Comparison of ENCODE assay signal across 2 cellular contexts in the genomic region with DNA sequence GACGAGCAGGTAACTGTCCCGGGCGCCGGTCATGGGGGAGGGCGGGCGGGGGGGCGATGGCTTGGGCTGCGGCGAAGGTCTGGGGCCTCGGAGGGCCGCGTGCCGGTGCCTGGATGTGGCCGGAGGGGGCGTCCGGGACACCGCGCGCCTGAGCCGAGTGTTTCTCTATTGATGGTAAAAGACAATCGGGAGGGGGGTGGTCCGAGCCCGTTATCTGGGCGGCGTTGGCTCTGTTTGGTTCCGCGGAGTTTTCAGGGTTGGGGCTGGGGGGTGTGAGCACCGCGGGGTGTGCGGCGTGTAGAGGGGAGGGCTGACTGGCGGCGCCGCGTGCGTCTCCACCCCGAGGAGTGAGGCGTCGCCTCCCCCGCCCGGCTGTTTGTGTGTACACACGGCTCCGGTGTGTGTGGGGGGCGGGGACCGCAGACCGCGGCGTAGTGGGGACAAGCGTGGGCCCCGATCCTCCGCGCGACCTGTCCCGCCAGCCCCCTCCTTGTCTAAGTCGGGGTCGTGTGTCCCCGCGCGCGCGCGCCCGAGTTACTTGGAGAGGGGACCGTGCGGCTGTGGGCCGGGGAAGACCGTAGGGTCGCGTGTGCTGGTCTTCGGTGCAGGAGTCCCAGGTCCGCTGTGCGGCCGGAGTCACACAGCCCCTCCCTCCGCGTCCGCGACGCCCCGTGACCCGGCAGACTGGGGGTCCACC.
TF ChIP-seq lines count a peak whose summit lies in the region.

No MANE protein-coding gene starts in this region.

TF ChIP-seq in GM23338, 12 proteins besides CTCF, POLR2A, EP300 and RAD21 (continued from another document):
- TF ChIP-seq, protein P1, sequence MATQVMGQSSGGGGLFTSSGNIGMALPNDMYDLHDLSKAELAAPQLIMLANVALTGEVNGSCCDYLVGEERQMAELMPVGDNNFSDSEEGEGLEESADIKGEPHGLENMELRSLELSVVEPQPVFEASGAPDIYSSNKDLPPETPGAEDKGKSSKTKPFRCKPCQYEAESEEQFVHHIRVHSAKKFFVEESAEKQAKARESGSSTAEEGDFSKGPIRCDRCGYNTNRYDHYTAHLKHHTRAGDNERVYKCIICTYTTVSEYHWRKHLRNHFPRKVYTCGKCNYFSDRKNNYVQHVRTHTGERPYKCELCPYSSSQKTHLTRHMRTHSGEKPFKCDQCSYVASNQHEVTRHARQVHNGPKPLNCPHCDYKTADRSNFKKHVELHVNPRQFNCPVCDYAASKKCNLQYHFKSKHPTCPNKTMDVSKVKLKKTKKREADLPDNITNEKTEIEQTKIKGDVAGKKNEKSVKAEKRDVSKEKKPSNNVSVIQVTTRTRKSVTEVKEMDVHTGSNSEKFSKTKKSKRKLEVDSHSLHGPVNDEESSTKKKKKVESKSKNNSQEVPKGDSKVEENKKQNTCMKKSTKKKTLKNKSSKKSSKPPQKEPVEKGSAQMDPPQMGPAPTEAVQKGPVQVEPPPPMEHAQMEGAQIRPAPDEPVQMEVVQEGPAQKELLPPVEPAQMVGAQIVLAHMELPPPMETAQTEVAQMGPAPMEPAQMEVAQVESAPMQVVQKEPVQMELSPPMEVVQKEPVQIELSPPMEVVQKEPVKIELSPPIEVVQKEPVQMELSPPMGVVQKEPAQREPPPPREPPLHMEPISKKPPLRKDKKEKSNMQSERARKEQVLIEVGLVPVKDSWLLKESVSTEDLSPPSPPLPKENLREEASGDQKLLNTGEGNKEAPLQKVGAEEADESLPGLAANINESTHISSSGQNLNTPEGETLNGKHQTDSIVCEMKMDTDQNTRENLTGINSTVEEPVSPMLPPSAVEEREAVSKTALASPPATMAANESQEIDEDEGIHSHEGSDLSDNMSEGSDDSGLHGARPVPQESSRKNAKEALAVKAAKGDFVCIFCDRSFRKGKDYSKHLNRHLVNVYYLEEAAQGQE (IDR thresholded peaks at IDR 0.05; ENCODE audit: unreplicated experiment), result no peak
- TF ChIP-seq ZNF114 (CRISPR knock-in tag; IDR thresholded peaks at IDR 0.05) (no peak), POLR2AphosphoS5 (IDR thresholded peaks at IDR 0.05; ENCODE audit: low read depth) (no peak), EZH2 (IDR thresholded peaks at IDR 0.05; ENCODE audit: low read depth, unreplicated experiment) (no peak), NANOG (IDR thresholded peaks at IDR 0.05; ENCODE audit: borderline replicate concordance) (no peak), ZNF331 (CRISPR knock-in tag; IDR thresholded peaks at IDR 0.05; ENCODE audit: low read depth) (no peak)
- TF ChIP-seq, protein P2, sequence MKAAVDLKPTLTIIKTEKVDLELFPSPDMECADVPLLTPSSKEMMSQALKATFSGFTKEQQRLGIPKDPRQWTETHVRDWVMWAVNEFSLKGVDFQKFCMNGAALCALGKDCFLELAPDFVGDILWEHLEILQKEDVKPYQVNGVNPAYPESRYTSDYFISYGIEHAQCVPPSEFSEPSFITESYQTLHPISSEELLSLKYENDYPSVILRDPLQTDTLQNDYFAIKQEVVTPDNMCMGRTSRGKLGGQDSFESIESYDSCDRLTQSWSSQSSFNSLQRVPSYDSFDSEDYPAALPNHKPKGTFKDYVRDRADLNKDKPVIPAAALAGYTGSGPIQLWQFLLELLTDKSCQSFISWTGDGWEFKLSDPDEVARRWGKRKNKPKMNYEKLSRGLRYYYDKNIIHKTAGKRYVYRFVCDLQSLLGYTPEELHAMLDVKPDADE (IDR thresholded peaks at IDR 0.05), result no peak
- TF ChIP-seq, protein P3, sequence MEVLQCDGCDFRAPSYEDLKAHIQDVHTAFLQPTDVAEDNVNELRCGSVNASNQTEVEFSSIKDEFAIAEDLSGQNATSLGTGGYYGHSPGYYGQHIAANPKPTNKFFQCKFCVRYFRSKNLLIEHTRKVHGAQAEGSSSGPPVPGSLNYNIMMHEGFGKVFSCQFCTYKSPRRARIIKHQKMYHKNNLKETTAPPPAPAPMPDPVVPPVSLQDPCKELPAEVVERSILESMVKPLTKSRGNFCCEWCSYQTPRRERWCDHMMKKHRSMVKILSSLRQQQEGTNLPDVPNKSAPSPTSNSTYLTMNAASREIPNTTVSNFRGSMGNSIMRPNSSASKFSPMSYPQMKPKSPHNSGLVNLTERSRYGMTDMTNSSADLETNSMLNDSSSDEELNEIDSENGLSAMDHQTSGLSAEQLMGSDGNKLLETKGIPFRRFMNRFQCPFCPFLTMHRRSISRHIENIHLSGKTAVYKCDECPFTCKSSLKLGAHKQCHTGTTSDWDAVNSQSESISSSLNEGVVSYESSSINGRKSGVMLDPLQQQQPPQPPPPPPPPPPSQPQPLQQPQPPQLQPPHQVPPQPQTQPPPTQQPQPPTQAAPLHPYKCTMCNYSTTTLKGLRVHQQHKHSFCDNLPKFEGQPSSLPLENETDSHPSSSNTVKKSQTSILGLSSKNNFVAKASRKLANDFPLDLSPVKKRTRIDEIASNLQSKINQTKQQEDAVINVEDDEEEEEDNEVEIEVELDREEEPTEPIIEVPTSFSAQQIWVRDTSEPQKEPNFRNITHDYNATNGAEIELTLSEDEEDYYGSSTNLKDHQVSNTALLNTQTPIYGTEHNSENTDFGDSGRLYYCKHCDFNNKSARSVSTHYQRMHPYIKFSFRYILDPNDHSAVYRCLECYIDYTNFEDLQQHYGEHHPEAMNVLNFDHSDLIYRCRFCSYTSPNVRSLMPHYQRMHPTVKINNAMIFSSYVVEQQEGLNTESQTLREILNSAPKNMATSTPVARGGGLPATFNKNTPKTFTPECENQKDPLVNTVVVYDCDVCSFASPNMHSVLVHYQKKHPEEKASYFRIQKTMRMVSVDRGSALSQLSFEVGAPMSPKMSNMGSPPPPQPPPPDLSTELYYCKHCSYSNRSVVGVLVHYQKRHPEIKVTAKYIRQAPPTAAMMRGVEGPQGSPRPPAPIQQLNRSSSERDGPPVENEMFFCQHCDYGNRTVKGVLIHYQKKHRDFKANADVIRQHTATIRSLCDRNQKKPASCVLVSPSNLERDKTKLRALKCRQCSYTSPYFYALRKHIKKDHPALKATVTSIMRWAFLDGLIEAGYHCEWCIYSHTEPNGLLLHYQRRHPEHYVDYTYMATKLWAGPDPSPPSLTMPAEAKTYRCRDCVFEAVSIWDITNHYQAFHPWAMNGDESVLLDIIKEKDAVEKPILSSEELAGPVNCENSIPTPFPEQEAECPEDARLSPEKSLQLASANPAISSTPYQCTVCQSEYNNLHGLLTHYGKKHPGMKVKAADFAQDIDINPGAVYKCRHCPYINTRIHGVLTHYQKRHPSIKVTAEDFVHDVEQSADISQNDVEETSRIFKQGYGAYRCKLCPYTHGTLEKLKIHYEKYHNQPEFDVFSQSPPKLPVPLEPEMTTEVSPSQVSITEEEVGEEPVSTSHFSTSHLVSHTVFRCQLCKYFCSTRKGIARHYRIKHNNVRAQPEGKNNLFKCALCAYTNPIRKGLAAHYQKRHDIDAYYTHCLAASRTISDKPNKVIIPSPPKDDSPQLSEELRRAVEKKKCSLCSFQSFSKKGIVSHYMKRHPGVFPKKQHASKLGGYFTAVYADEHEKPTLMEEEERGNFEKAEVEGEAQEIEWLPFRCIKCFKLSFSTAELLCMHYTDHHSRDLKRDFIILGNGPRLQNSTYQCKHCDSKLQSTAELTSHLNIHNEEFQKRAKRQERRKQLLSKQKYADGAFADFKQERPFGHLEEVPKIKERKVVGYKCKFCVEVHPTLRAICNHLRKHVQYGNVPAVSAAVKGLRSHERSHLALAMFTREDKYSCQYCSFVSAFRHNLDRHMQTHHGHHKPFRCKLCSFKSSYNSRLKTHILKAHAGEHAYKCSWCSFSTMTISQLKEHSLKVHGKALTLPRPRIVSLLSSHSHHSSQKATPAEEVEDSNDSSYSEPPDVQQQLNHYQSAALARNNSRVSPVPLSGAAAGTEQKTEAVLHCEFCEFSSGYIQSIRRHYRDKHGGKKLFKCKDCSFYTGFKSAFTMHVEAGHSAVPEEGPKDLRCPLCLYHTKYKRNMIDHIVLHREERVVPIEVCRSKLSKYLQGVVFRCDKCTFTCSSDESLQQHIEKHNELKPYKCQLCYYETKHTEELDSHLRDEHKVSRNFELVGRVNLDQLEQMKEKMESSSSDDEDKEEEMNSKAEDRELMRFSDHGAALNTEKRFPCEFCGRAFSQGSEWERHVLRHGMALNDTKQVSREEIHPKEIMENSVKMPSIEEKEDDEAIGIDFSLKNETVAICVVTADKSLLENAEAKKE (CRISPR knock-in tag; IDR thresholded peaks at IDR 0.05), result no peak

TF ChIP-seq in liver, 16 proteins besides CTCF, POLR2A, EP300 and RAD21 (continued from another document):
- TF ChIP-seq, protein P1 (IDR thresholded peaks at IDR 0.05), result no peak
